In the genomic region with DNA sequence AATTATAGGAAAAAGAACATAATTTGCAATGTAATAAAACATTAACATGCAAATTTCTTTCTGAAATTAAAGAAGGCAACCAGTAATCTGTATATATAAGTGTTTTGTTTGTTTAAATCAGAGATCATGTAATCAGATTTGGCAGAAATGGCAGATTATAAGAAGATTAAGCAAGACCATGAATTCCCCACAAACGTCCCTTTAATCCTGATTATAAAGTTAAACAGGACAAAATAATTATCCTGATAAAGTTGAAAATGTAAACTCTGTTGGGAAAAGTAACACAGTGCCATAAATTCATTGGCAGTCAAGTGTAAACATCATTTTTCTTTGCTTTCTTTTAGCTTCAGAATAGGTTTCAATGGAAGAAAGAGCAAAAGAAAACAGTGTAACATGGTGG, we compare ENCODE assay signal across 23 cellular contexts.
"Had no signal": no experiment of that assay in that cellular context is flagged by ENCODE, and none has a peak within 500 bp of the region (broad histone marks: within the 10 kb centered on the region; RNA-seq: fewer than 3 reads in every experiment).

No MANE protein-coding gene starts in this region.

- H3K27me3 ChIP-seq: dorsolateral prefrontal cortex, esophagus squamous epithelium, gastroesophageal sphincter, heart left ventricle had no signal

- H3K27ac ChIP-seq: coronary artery, dorsolateral prefrontal cortex, epithelial cell of prostate, esophagus squamous epithelium, foreskin keratinocyte, gastroesophageal sphincter, heart left ventricle, left lung, lower lobe of right lung had no signal

- H3K4me1 ChIP-seq: esophagus squamous epithelium, foreskin keratinocyte, gastroesophageal sphincter, heart left ventricle, left lung, lower lobe of right lung had no signal

- DNase-seq: dermis blood vessel endothelial cell; dorsolateral prefrontal cortex; effector CD4-positive, alpha-beta T cell; effector memory CD4-positive, alpha-beta T cell; erythroblast; esophagus squamous epithelium; foreskin keratinocyte; heart left ventricle; hippocampal formation; left cardiac atrium; left lung; left ventricle myocardium superior; lower lobe of right lung; mesendoderm; midbrain had no signal

- H3K36me3 ChIP-seq: esophagus squamous epithelium, gastroesophageal sphincter, heart left ventricle, left lung, lower lobe of right lung had no signal

- ATAC-seq: esophagus mucosa, foreskin keratinocyte, gastroesophageal sphincter, heart left ventricle, left cardiac atrium, left lung, left ventricle myocardium superior, lower lobe of right lung had no signal

- H3K4me3 ChIP-seq: coronary artery, dorsolateral prefrontal cortex, esophagus squamous epithelium, gastroesophageal sphincter, heart left ventricle, left lung, lower lobe of right lung had no signal

- FAIRE-seq: colon, frontal cortex, islet of Langerhans, keratinocyte had no signal

- H3K9me3 ChIP-seq: esophagus squamous epithelium, gastroesophageal sphincter, left lung, lower lobe of right lung had no signal
